22 cellular contexts compared by ENCODE assay signal in genomic region chr1:58936973-58937372, GRCh38.
"Had no signal": no experiment of that assay in that cellular context is flagged by ENCODE, and none has a peak within 500 bp of the region (broad histone marks: within the 10 kb centered on the region; RNA-seq: fewer than 3 reads in every experiment).

No MANE protein-coding gene starts in this region.

- H3K27ac ChIP-seq: epithelial cell of prostate, gastroesophageal sphincter, left ventricle myocardium inferior, lower lobe of right lung, neural progenitor cell, tibial artery, upper lobe of right lung, vagina had no signal

- H2AFZ ChIP-seq: neural progenitor cell had no signal

- H3K36me3 ChIP-seq: esophagus squamous epithelium, gastroesophageal sphincter, left ventricle myocardium inferior, lower lobe of right lung, neural progenitor cell, tibial artery, upper lobe of right lung, vagina had no signal

- DNase-seq: effector memory CD4-positive, alpha-beta T cell; esophagus squamous epithelium; foreskin fibroblast; immature natural killer cell; kidney; left cardiac atrium; left ventricle myocardium inferior; lower lobe of right lung; mesenchymal stem cell; midbrain; nucleus accumbens; posterior cingulate gyrus; small intestine; stimulated activated CD4-positive, alpha-beta T cell treated with anti-CD3 and anti-CD28 coated beads, Interleukin-12 subunit alpha, Interleukin-12 subunit beta, amount 100 ng/mL, for 4 hours; stimulated activated naive CD8-positive, alpha-beta T cell treated with anti-CD3 and anti-CD28 coated beads, Interleukin-15, Interleukin-2, amounts not matched to agents 100 U/mL and 50 U/mL, for 24 hours; tibial artery; upper lobe of right lung had no signal

- H3K9me3 Mint-ChIP-seq: immature natural killer cell; natural killer cell treated with Interleukin-12 subunit alpha and Interleukin-12 subunit beta and Interleukin-15 and Interleukin-18, amount 100 ng/mL, for 72 hours; neural progenitor cell had no signal

- H3K4me1 Mint-ChIP-seq: neural progenitor cell had no signal

- H3K36me3 Mint-ChIP-seq: immature natural killer cell; natural killer cell treated with Interleukin-12 subunit alpha and Interleukin-12 subunit beta and Interleukin-15 and Interleukin-18, amount 100 ng/mL, for 72 hours; neural progenitor cell had no signal

- H3K27ac Mint-ChIP-seq: immature natural killer cell, neural progenitor cell had no signal

- H3K27me3 ChIP-seq: esophagus squamous epithelium, gastroesophageal sphincter, neural progenitor cell, tibial artery, upper lobe of right lung, vagina had no signal

- H3K4me2 ChIP-seq: neural progenitor cell had no signal

- H3K4me3 Mint-ChIP-seq: immature natural killer cell; natural killer cell treated with Interleukin-12 subunit alpha and Interleukin-12 subunit beta and Interleukin-15 and Interleukin-18, amount 100 ng/mL, for 72 hours; neural progenitor cell had no signal

- H3K27me3 Mint-ChIP-seq: natural killer cell treated with Interleukin-12 subunit alpha and Interleukin-12 subunit beta and Interleukin-15 and Interleukin-18, amount 100 ng/mL, for 72 hours had no signal

- H3K4me3 ChIP-seq: esophagus squamous epithelium, gastroesophageal sphincter, left ventricle myocardium inferior, lower lobe of right lung, neural progenitor cell, tibial artery, upper lobe of right lung, vagina had no signal

- H3K9ac ChIP-seq: neural progenitor cell had no signal

- H3K9me3 ChIP-seq: esophagus squamous epithelium, gastroesophageal sphincter, left ventricle myocardium inferior, lower lobe of right lung, tibial artery, upper lobe of right lung, vagina had no signal
